Comparison of ENCODE assay signal across 9 cellular contexts in genomic region chr6:42929928-42930360, GRCh38. TPM values are rescaled to one million over a fixed set of nuclear protein-coding genes. Genes with fewer than 3 reads are reported as not detected.
DNase-seq lines count a peak whose midpoint lies in the region; ATAC-seq and TF ChIP-seq lines count a peak whose summit lies in the region.
"Had no signal": no experiment of that assay in that cellular context is flagged by ENCODE, and none has a peak within 500 bp of the region (broad histone marks: within the 10 kb centered on the region; RNA-seq: fewer than 3 reads in every experiment).

No MANE protein-coding gene starts in this region.

- no peaks in the 10 kb centered on the region for H3K9me3 ChIP-seq in PC-9 (ENCODE audit: insufficient read depth, low read depth)
- no peaks in the 10 kb centered on the region for H3K9me3 ChIP-seq in heart left ventricle

- TF ChIP-seq POLR2A in heart left ventricle (IDR thresholded peaks at IDR 0.05): no peak

- DNase-seq in AML-193 (lab: John Stamatoyannopoulos, UW) (peak; percentile 91 to 95), PC-9 (peak; percentile 36 to 72), heart left ventricle (peak; percentile 17 to 59 (median 37)), retinal pigment epithelial cell (ENCODE audit: low read depth) (no peak), NCI-H2196 (lab: John Stamatoyannopoulos, UW; ENCODE audit: unreplicated experiment) (no peak)
- DNase-seq in activated naive CD4-positive, alpha-beta T cell treated with anti-CD3 and anti-CD28 coated beads, Interleukin-2, amount 50 U/mL, for 16 hours: peak; percentile 58

- H3K4me3 ChIP-seq in PC-9: peak overlapping the region; percentile 73
- H3K4me3 ChIP-seq in heart left ventricle: peak overlapping the region; percentile 60 to 92 (median 82)
- H3K4me3 ChIP-seq in retinal pigment epithelial cell (ENCODE audit: low read length): peak overlapping the region; percentile 80

- CTCF ChIA-PET in PC-9 (lab: Charles Lee): no interaction called here

- H3K4me1 ChIP-seq in PC-9 (replicated peaks; ENCODE audit: insufficient read depth): peaks cover 16% of the 10 kb centered on the region
- H3K4me1 ChIP-seq in heart left ventricle: peaks cover 4 to 65% (median 21%) of the 10 kb centered on the region in 12 donors

- H3K36me3 ChIP-seq in PC-9 (ENCODE audit: low read depth) (peaks cover 9% of the 10 kb centered on the region; the same call in 1 of the 2 replicates), heart left ventricle (peaks cover 0 to 34% (median 18%) of the 10 kb centered on the region in 9 donors)

- BruUV-seq in PC-9 (replicated peaks; lab: Mats Ljungman, UMichigan): no TSS peak

- peak; percentile 54 for ATAC-seq in GM18873 (IDR thresholded peaks at IDR 0.05; ENCODE audit: low FRiP score, unreplicated experiment)
- ATAC-seq in HG03139 (IDR thresholded peaks at IDR 0.05; ENCODE audit: unreplicated experiment): peak; percentile 53
- ATAC-seq in heart left ventricle: peak; percentile 12 to 26 (median 16)

- intact Hi-C loops in PC-9 (cut with micrococcal nuclease; ENCODE audit: unreplicated experiment) (loop anchor here (1.0 to 5.0 kb wide), 3 partner anchors 82 to 241 kb away; partner anchors contain the start of genes KLHDC3, MEA1 and SRF), heart left ventricle (cut with DNase I) (loop anchor here in 4 of 10 donors (2.0 to 5.0 kb wide), 4 partner anchors 47 to 122 kb away; partner anchors contain the start of genes PEX6 (in 2 of the 4), PPP2R5D (in 2 of the 4) and CUL7 (in 1 of the 4))

- H4K20me1 ChIP-seq in PC-9 (ENCODE audit: insufficient read depth): no peaks in the 10 kb centered on the region; the same call in 1 of the 2 replicates

- peaks cover 34% of the 10 kb centered on the region for H3K79me2 ChIP-seq in PC-9 (ENCODE audit: low read depth)

- no peaks in the 10 kb centered on the region for H3K9me2 ChIP-seq in PC-9 (ENCODE audit: insufficient read depth)

- POLR2A ChIA-PET in PC-9 (lab: Charles Lee; ENCODE audit: unreplicated experiment): interaction anchor here (0.6 to 1.5 kb wide), 10 partner anchors 17 to 167 kb away, joined by 3 to 16 read pairs (median 6); partner anchors contain the start of genes KLC4, KLHDC3, MEA1 and MRPL2

- peaks cover 34% of the 10 kb centered on the region for H3F3A ChIP-seq in PC-9 (ENCODE audit: insufficient read depth, low read depth)

- H3K27me3 ChIP-seq in PC-9 (ENCODE audit: insufficient read depth, low read depth) (no peaks in the 10 kb centered on the region), heart left ventricle (peaks cover 0 to 5% (median 0%) of the 10 kb centered on the region in 9 donors)

- WGBS in heart left ventricle, 4 donors: 2 to 7% (median 4%) methylated on average over 9 of the region's 9 CpGs

- peak overlapping the region; percentile 89 for H3K4me2 ChIP-seq in PC-9

- TF ChIP-seq CTCF in PC-9 (conservative IDR thresholded peaks at IDR 0.05) (no peak), heart left ventricle (IDR thresholded peaks at IDR 0.05) (no peak), retinal pigment epithelial cell (conservative IDR thresholded peaks at IDR 0.05; ENCODE audit: low read depth, low read length) (no peak)

- H3K27ac ChIP-seq in PC-9 (peak overlapping the region; percentile 67), heart left ventricle (peak overlapping the region; percentile 54 to 99 (median 89))

- H2AFZ ChIP-seq in PC-9: peak overlapping the region; percentile 85

RNA-seq across cellular contexts. Expression of gene CNPY3, which starts 0.7 kb away (rescaled TPM):
- 47.7 and 54.8 TPM in 2 replicates for total RNA-seq in PC-9 (2021)
- total RNA-seq in heart left ventricle: 10 to 100 TPM; 14.7 to 44.0 (median 20.6) TPM
- polyA plus RNA-seq in heart left ventricle: 10 to 100 TPM; 13.8 to 35.7 TPM

RNA-seq across cellular contexts. Expression of gene PTCRA, which starts 14.1 kb away (rescaled TPM):
- total RNA-seq in PC-9 (2021): not detected in 2 replicates
- total RNA-seq in heart left ventricle: 1 to 10 TPM in 1 of 9 donors, not detected in 8; 1.7 TPM
- polyA plus RNA-seq in heart left ventricle: not detected
- total RNA-seq: T-helper 1 cell treated with Interleukin-12 subunit alpha and Interleukin-12 subunit beta and Interleukin-4 antibody, amounts not matched to agents 30 ng/mL and 1 ng/mL, for 36 hours had no signal

RNA-seq across cellular contexts. Expression of gene GNMT, which starts 30.6 kb away (rescaled TPM):
- total RNA-seq in PC-9 (2021) (0.57 TPM in 1 of 2 replicates, not detected in the other), heart left ventricle (10 to 100 TPM in 2 of 9 donors, 1 to 10 TPM in 3, under 1 TPM in 4; 0.36 to 32.0 (median 1.1) TPM)
- 1 to 10 TPM; 1.9 to 7.1 TPM for polyA plus RNA-seq in heart left ventricle

RNA-seq across cellular contexts. Expression of gene PEX6, which starts 49.0 kb away (rescaled TPM):
- total RNA-seq in PC-9 (2021): 25.9 and 31.3 TPM in 2 replicates
- total RNA-seq in heart left ventricle: 10 to 100 TPM; 11.2 to 27.3 (median 19.6) TPM
- polyA plus RNA-seq in heart left ventricle: 10 to 100 TPM; 10.3 to 14.6 TPM

RNA-seq across cellular contexts. Expression of gene RPL7L1, which starts 50.5 kb away (rescaled TPM):
- total RNA-seq in PC-9 (2021) (84.1 and 87.1 TPM in 2 replicates), heart left ventricle (10 to 100 TPM; 39.8 to 71.1 (median 49.2) TPM)
- 10 to 100 TPM; 25.8 to 95.7 TPM for polyA plus RNA-seq in heart left ventricle

Comparison
In these comparisons a context has a peak if more than half of its experiments do, and no peak if none do; other contexts are left out.
1. DNase-seq: peak in AML-193 (2 of 2), PC-9 (2 of 2), activated naive CD4-positive, alpha-beta T cell treated with anti-CD3 and anti-CD28 coated beads, Interleukin-2, amount 50 U/mL, for 16 hours (single experiment) and heart left ventricle (5 of 5); none in retinal pigment epithelial cell (single experiment) and NCI-H2196 (single experiment).
2. Peak in every context shown above with its lines, with median percentiles within 50 percentile points of each other: ATAC-seq and H3K4me3 ChIP-seq.